21 cellular contexts compared by ENCODE assay signal in the genomic region with DNA sequence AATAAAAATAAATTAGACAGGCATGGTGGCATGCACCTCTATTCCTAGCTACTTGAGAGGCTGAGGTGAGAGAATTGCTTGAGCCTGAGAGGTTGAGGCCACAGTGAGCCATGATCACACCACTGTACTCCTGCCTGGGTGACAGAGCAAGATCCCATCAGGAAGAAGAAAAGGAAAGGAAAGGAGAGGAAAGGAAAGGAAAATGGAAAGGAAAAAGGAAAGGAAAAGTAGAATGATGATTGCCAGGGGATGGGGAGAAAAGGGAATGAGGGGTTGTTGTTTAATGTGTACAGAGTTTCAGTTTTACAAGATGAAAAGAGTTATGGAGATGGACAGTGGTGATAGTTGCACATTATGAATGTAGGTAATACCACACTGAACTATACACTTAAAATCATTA. TPM values are rescaled to one million over a fixed set of nuclear protein-coding genes. Genes with fewer than 3 reads are reported as not detected.
"Had no signal": no experiment of that assay in that cellular context is flagged by ENCODE, and none has a peak within 500 bp of the region (broad histone marks: within the 10 kb centered on the region; RNA-seq: fewer than 3 reads in every experiment).

No MANE protein-coding gene starts in this region.

- H3K27me3 ChIP-seq: esophagus squamous epithelium, gastrocnemius medialis, left lung had no signal

- H3K9me3 ChIP-seq: esophagus squamous epithelium, gastrocnemius medialis, heart right ventricle, left lung, lower lobe of right lung had no signal

- FAIRE-seq: colon, islet of Langerhans, keratinocyte had no signal

- H3K4me3 ChIP-seq: coronary artery, esophagus squamous epithelium, gastrocnemius medialis, heart right ventricle, left lung, lower lobe of right lung had no signal

- ATAC-seq: esophagus mucosa; gastrocnemius medialis; heart right ventricle; left lung; left ventricle myocardium superior; lower lobe of right lung; naive thymus-derived CD4-positive, alpha-beta T cell had no signal

- H3K4me1 ChIP-seq: esophagus squamous epithelium, gastrocnemius medialis, heart right ventricle, left lung, lower lobe of right lung had no signal

- H3K36me3 ChIP-seq: esophagus squamous epithelium, gastrocnemius medialis, heart right ventricle, left lung, lower lobe of right lung had no signal

- H3K27ac ChIP-seq: coronary artery, epithelial cell of prostate, esophagus squamous epithelium, gastrocnemius medialis, heart right ventricle, left lung, lower lobe of right lung had no signal

- DNase-seq: effector CD8-positive, alpha-beta T cell; esophagus squamous epithelium; foreskin fibroblast; foreskin melanocyte; gastrocnemius medialis; glutamatergic neuron; head of caudate nucleus; heart right ventricle; hippocampal formation; left cardiac atrium; left lung; left ventricle myocardium superior; lower lobe of right lung; mesenchymal stem cell; naive thymus-derived CD4-positive, alpha-beta T cell had no signal

RNA-seq across cellular contexts. Expression of gene IL6, which starts 44.2 kb away (rescaled TPM):
- total RNA-seq: esophagus mucosa had no signal
